19 cellular contexts compared by ENCODE assay signal in genomic region chr18:63218472-63218871, GRCh38.
A peak's percentile ranks its signal among the peaks of the same experiment; 100 is the strongest.
DNase-seq lines count a peak whose midpoint lies in the region; ATAC-seq, FAIRE-seq and TF ChIP-seq lines count a peak whose summit lies in the region.
"Had no signal": no experiment of that assay in that cellular context is flagged by ENCODE, and none has a peak within 500 bp of the region (broad histone marks: within the 10 kb centered on the region; RNA-seq: fewer than 3 reads in every experiment).

No MANE protein-coding gene starts in this region.

- TF ChIP-seq POLR2A in GM12892 (IDR thresholded peaks at IDR 0.05; ENCODE audit: low read depth, low read length) (no peak), spleen (IDR thresholded peaks at IDR 0.05) (no peak)

- ATAC-seq in natural killer cell treated with Interleukin-12 subunit alpha and Interleukin-12 subunit beta and Interleukin-15 and Interleukin-18, amount 100 ng/mL, for 72 hours = no peak
- ATAC-seq in HG02571 (IDR thresholded peaks at IDR 0.05; ENCODE audit: unreplicated experiment) (no peak), GM19463 (IDR thresholded peaks at IDR 0.05; ENCODE audit: unreplicated experiment) (no peak)

- DNase-seq in T-helper 1 cell = no peak
- no peak for DNase-seq in GM12892 (ENCODE audit: insufficient read length)
- DNase-seq in activated naive CD8-positive, alpha-beta T cell treated with anti-CD3 and anti-CD28 coated beads for 36 hours = no peak
- no peak for DNase-seq in natural killer cell treated with Interleukin-12 subunit alpha and Interleukin-12 subunit beta and Interleukin-15 and Interleukin-18, amount 100 ng/mL, for 72 hours (ENCODE audit: low spot score)
- no peak for DNase-seq in spleen
- DNase-seq: 8988T, Caco-2, colonic mucosa, GM23248, head of caudate nucleus, MV-4-11, NCI-H2171 treated with DMSO at 0.1 percent for 48 hours, SHP77 had no signal

- peak overlapping the region; percentile 93 for H3K27ac Mint-ChIP-seq in T-helper 1 cell treated with Interleukin-12 subunit alpha and Interleukin-12 subunit beta and Interleukin-4 antibody, amounts not matched to agents 30 μg/mL and 1 μg/mL, for 36 hours
- H3K27ac Mint-ChIP-seq in activated naive CD8-positive, alpha-beta T cell treated with anti-CD3 and anti-CD28 coated beads for 36 hours = peak overlapping the region; percentile 47
- H3K27ac Mint-ChIP-seq in natural killer cell treated with Interleukin-12 subunit alpha and Interleukin-12 subunit beta and Interleukin-15 and Interleukin-18, amount 100 ng/mL, for 72 hours = peak overlapping the region; percentile 100

- no peaks in the 10 kb centered on the region for H3K27me3 Mint-ChIP-seq in T-helper 1 cell treated with Interleukin-12 subunit alpha and Interleukin-12 subunit beta and Interleukin-4 antibody, amounts not matched to agents 30 μg/mL and 1 μg/mL, for 36 hours (ENCODE audit: low read depth)
- H3K27me3 Mint-ChIP-seq in activated naive CD8-positive, alpha-beta T cell treated with anti-CD3 and anti-CD28 coated beads for 36 hours = no peaks in the 10 kb centered on the region
- no peaks in the 10 kb centered on the region for H3K27me3 Mint-ChIP-seq in natural killer cell treated with Interleukin-12 subunit alpha and Interleukin-12 subunit beta and Interleukin-15 and Interleukin-18, amount 100 ng/mL, for 72 hours

- no peaks in the 10 kb centered on the region for H3K36me3 ChIP-seq in spleen
- H3K36me3 ChIP-seq: ascending aorta, colonic mucosa, prostate gland, tibial nerve had no signal

- intact Hi-C loops in spleen (cut with DNase I; ENCODE audit: low total_unique reads) = no loop called here

- FAIRE-seq in GM12892 (lab: Jason Lieb, UNC) = peak; percentile 98

- no peak for TF ChIP-seq CTCF in spleen (IDR thresholded peaks at IDR 0.05 in 8 of 11, conservative IDR thresholded peaks at IDR 0.05 in 3 of 11)

- no peak overlapping the region for H3K27ac ChIP-seq in spleen
- H3K27ac ChIP-seq: ascending aorta, colonic mucosa, GM23248, prostate gland had no signal

- H3K4me3 ChIP-seq in spleen = no peak overlapping the region
- H3K4me3 ChIP-seq: ascending aorta, colonic mucosa, GM23248, prostate gland, tibial nerve had no signal

- peaks cover 10 to 73% (median 38%) of the 10 kb centered on the region in 6 donors for H3K4me1 ChIP-seq in spleen
- H3K4me1 ChIP-seq: Caco-2 had no signal

- H3K36me3 Mint-ChIP-seq in T-helper 1 cell treated with Interleukin-12 subunit alpha and Interleukin-12 subunit beta and Interleukin-4 antibody, amounts not matched to agents 30 μg/mL and 1 μg/mL, for 36 hours (ENCODE audit: low read depth) = peaks cover 63% of the 10 kb centered on the region
- H3K36me3 Mint-ChIP-seq in activated naive CD8-positive, alpha-beta T cell treated with anti-CD3 and anti-CD28 coated beads for 36 hours = peaks cover 76% of the 10 kb centered on the region
- H3K36me3 Mint-ChIP-seq in natural killer cell treated with Interleukin-12 subunit alpha and Interleukin-12 subunit beta and Interleukin-15 and Interleukin-18, amount 100 ng/mL, for 72 hours = peaks cover 24% of the 10 kb centered on the region

- no peaks in the 10 kb centered on the region for H3K27me3 ChIP-seq in spleen (replicated peaks in 1 of 7)
- H3K27me3 ChIP-seq: ascending aorta, colonic mucosa, tibial nerve had no signal

- H3K4me1 Mint-ChIP-seq in T-helper 1 cell treated with Interleukin-12 subunit alpha and Interleukin-12 subunit beta and Interleukin-4 antibody, amounts not matched to agents 30 μg/mL and 1 μg/mL, for 36 hours (ENCODE audit: low read depth) = peaks cover 79% of the 10 kb centered on the region
- peaks cover 79% of the 10 kb centered on the region for H3K4me1 Mint-ChIP-seq in activated naive CD8-positive, alpha-beta T cell treated with anti-CD3 and anti-CD28 coated beads for 36 hours
- H3K4me1 Mint-ChIP-seq in natural killer cell treated with Interleukin-12 subunit alpha and Interleukin-12 subunit beta and Interleukin-15 and Interleukin-18, amount 100 ng/mL, for 72 hours (ENCODE audit: low read depth in 2 of 2) = peaks cover 79 to 87% of the 10 kb centered on the region in 2 donors

- H3K9me3 Mint-ChIP-seq in T-helper 1 cell treated with Interleukin-12 subunit alpha and Interleukin-12 subunit beta and Interleukin-4 antibody, amounts not matched to agents 30 μg/mL and 1 μg/mL, for 36 hours = peaks cover 14% of the 10 kb centered on the region
- H3K9me3 Mint-ChIP-seq in activated naive CD8-positive, alpha-beta T cell treated with anti-CD3 and anti-CD28 coated beads for 36 hours = peaks cover 18% of the 10 kb centered on the region
- peaks cover 3% of the 10 kb centered on the region for H3K9me3 Mint-ChIP-seq in natural killer cell treated with Interleukin-12 subunit alpha and Interleukin-12 subunit beta and Interleukin-15 and Interleukin-18, amount 100 ng/mL, for 72 hours

- H3K4me3 Mint-ChIP-seq in T-helper 1 cell treated with Interleukin-12 subunit alpha and Interleukin-12 subunit beta and Interleukin-4 antibody, amounts not matched to agents 30 μg/mL and 1 μg/mL, for 36 hours = peak overlapping the region; percentile 33
- H3K4me3 Mint-ChIP-seq in activated naive CD8-positive, alpha-beta T cell treated with anti-CD3 and anti-CD28 coated beads for 36 hours = peak overlapping the region; percentile 25
- peak overlapping the region; percentile 73 for H3K4me3 Mint-ChIP-seq in natural killer cell treated with Interleukin-12 subunit alpha and Interleukin-12 subunit beta and Interleukin-15 and Interleukin-18, amount 100 ng/mL, for 72 hours

- no peaks in the 10 kb centered on the region for H3K9me3 ChIP-seq in spleen
- H3K9me3 ChIP-seq: ascending aorta, Caco-2, colonic mucosa, prostate gland, tibial nerve had no signal

Comparison
In these comparisons a context has a peak if more than half of its experiments do, and no peak if none do; other contexts are left out.
1. H3K27ac Mint-ChIP-seq: peak in every context shown above with its lines; median percentile 100 in natural killer cell treated with Interleukin-12 subunit alpha and Interleukin-12 subunit beta and Interleukin-15 and Interleukin-18, amount 100 ng/mL, for 72 hours; 93 in T-helper 1 cell treated with Interleukin-12 subunit alpha and Interleukin-12 subunit beta and Interleukin-4 antibody, amounts not matched to agents 30 μg/mL and 1 μg/mL, for 36 hours; 47 in activated naive CD8-positive, alpha-beta T cell treated with anti-CD3 and anti-CD28 coated beads for 36 hours.